ENCODE assay signal across 8 cellular contexts in the genomic region with DNA sequence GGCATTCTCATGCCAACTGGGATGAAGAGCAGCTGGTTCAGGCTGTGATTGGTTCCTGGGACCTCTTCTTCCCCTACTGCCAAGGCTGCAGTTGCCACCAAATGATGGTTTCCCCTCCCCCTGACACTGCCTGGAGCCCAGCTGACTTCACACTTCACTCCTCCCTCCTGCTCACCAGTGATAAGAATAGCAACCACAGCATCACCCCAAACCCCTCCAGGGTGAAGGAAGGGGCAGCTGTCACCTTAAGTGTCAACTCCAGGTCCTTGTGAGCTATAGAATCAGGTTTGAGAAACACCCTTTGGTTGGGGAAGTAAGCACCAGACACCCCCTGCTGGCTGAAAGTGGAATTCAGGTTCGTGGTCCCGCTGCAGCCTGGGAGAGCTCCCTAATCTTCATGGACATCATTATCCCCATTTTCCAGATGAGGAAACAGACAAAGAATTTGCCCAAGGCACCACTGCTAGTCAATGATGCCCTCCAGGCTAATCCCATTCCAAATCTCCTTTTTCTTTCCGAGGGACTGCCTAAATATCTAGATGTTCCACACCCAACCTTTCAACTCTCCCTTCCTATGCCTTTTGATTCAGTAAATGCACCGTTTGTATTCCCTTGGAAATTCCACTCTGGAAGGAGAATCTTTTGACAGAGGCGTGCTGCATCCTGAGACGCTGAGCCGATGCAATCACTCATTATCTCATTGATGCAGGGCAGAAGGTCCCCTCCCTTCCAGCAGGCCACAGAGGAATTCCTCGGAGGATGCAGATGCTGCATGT. TPM values are rescaled to one million over a fixed set of nuclear protein-coding genes. Genes with fewer than 3 reads are reported as not detected.
DNase-seq lines count a peak whose midpoint lies in the region; ATAC-seq and TF ChIP-seq lines count a peak whose summit lies in the region.

No MANE protein-coding gene starts in this region.

- peaks cover 10 to 41% of the 10 kb centered on the region in 2 donors for H3K27me3 Mint-ChIP-seq in effector memory CD8-positive, alpha-beta T cell
- H3K27me3 Mint-ChIP-seq in stimulated activated naive B cell treated with anti-CD40 and anti-IgM and Interleukin-4, amounts not matched to agents 10 μg/mL and 1 μg/mL and 100 μg/mL, for 72 hours: peaks cover 19 to 29% of the 10 kb centered on the region in 2 donors

- no peaks in the 10 kb centered on the region for H3K4me1 ChIP-seq in mucosa of descending colon (ENCODE audit: low read depth)

- DNase-seq in GM13976 (ENCODE audit: low spot score) (peak; percentile 57), NCI-H1105 (lab: John Stamatoyannopoulos, UW) (peak; percentile 5), mucosa of descending colon (peak in 2 of 3 donors; percentile 53 to 70), 8988T (no peak), SHP77 treated with DMSO at 0.1 percent for 48 hours (lab: John Stamatoyannopoulos, UW) (no peak)
- DNase-seq in activated CD4-positive, alpha-beta T cell treated with anti-CD3 and anti-CD28 coated beads, Interleukin-2, amount 50 U/mL, for 1 hour: peak; percentile 51
- DNase-seq in effector memory CD8-positive, alpha-beta T cell: peak; percentile 60 to 73 (median 62)
- peak; percentile 4 for DNase-seq in stimulated activated naive B cell treated with anti-CD40 and anti-IgM and Interleukin-4, amounts not matched to agents 10 μg/mL and 1 μg/mL and 100 μg/mL, for 72 hours

- H3K9me3 Mint-ChIP-seq in effector memory CD8-positive, alpha-beta T cell: no peaks in the 10 kb centered on the region
- H3K9me3 Mint-ChIP-seq in stimulated activated naive B cell treated with anti-CD40 and anti-IgM and Interleukin-4, amounts not matched to agents 10 μg/mL and 1 μg/mL and 100 μg/mL, for 72 hours: peaks cover 0 to 3% of the 10 kb centered on the region in 2 donors

- ATAC-seq in effector memory CD8-positive, alpha-beta T cell (replicated peaks): peak; percentile 98
- peak; percentile 45 for ATAC-seq in mucosa of descending colon
- peak; percentile 59 to 61 for ATAC-seq in stimulated activated naive B cell treated with anti-CD40 and anti-IgM and Interleukin-4, amounts not matched to agents 10 μg/mL and 1 μg/mL and 100 μg/mL, for 72 hours (replicated peaks)

- peak overlapping the region; percentile 43 to 59 for H3K4me3 Mint-ChIP-seq in effector memory CD8-positive, alpha-beta T cell
- no peak overlapping the region for H3K4me3 Mint-ChIP-seq in stimulated activated naive B cell treated with anti-CD40 and anti-IgM and Interleukin-4, amounts not matched to agents 10 μg/mL and 1 μg/mL and 100 μg/mL, for 72 hours

- in situ Hi-C loops in GM13976 (cut with MboI; ENCODE audit: low sequenced_read_pairs, unreplicated experiment): no loop called here

- TF ChIP-seq CTCF in GM13976 (IDR thresholded peaks at IDR 0.05; ENCODE audit: borderline replicate concordance, control extremely low read depth, extremely low read depth, insufficient read depth, missing control alignments) (peak; percentile 38), mucosa of descending colon (IDR thresholded peaks at IDR 0.05) (peak; percentile 59)

- no peaks in the 10 kb centered on the region for H3K36me3 ChIP-seq in mucosa of descending colon (ENCODE audit: low read depth)

- H3K4me1 Mint-ChIP-seq in effector memory CD8-positive, alpha-beta T cell (ENCODE audit: low read depth in 2 of 2): peaks cover 12 to 16% of the 10 kb centered on the region in 2 donors
- peaks cover 0 to 4% of the 10 kb centered on the region in 2 donors for H3K4me1 Mint-ChIP-seq in stimulated activated naive B cell treated with anti-CD40 and anti-IgM and Interleukin-4, amounts not matched to agents 10 μg/mL and 1 μg/mL and 100 μg/mL, for 72 hours

- H3K4me3 ChIP-seq in mucosa of descending colon: no peak overlapping the region

- no peaks in the 10 kb centered on the region for H3K9me3 ChIP-seq in mucosa of descending colon

- H3K27ac Mint-ChIP-seq in effector memory CD8-positive, alpha-beta T cell: peak overlapping the region; percentile 20 to 69
- H3K27ac Mint-ChIP-seq in stimulated activated naive B cell treated with anti-CD40 and anti-IgM and Interleukin-4, amounts not matched to agents 10 μg/mL and 1 μg/mL and 100 μg/mL, for 72 hours: no peak overlapping the region

- H3K36me3 Mint-ChIP-seq in effector memory CD8-positive, alpha-beta T cell (ENCODE audit: insufficient read depth): peaks cover 6% of the 10 kb centered on the region
- H3K36me3 Mint-ChIP-seq in stimulated activated naive B cell treated with anti-CD40 and anti-IgM and Interleukin-4, amounts not matched to agents 10 μg/mL and 1 μg/mL and 100 μg/mL, for 72 hours: no peaks in the 10 kb centered on the region

- intact Hi-C loops in mucosa of descending colon (cut with DNase I, micrococcal nuclease): no loop called here

RNA-seq across cellular contexts. Expression of a gene that starts 50.5 kb away (rescaled TPM):
- 10 to 100 TPM; 53.7 to 68.8 (median 68.5) TPM for total RNA-seq in mucosa of descending colon

Comparison
In these comparisons a context has a peak if more than half of its experiments do, and no peak if none do; other contexts are left out.
1. DNase-seq: peak in GM13976 (single experiment), NCI-H1105 (single experiment), activated CD4-positive, alpha-beta T cell treated with anti-CD3 and anti-CD28 coated beads, Interleukin-2, amount 50 U/mL, for 1 hour (single experiment), effector memory CD8-positive, alpha-beta T cell (3 of 3), mucosa of descending colon (2 of 3) and stimulated activated naive B cell treated with anti-CD40 and anti-IgM and Interleukin-4, amounts not matched to agents 10 μg/mL and 1 μg/mL and 100 μg/mL, for 72 hours (single experiment); none in 8988T (single experiment) and SHP77 treated with DMSO at 0.1 percent for 48 hours (single experiment).
2. ATAC-seq: peak in every context shown above with its lines; median percentile 98 in effector memory CD8-positive, alpha-beta T cell; 60 in stimulated activated naive B cell treated with anti-CD40 and anti-IgM and Interleukin-4, amounts not matched to agents 10 μg/mL and 1 μg/mL and 100 μg/mL, for 72 hours; 45 in mucosa of descending colon.
3. H3K4me3 Mint-ChIP-seq: peak in effector memory CD8-positive, alpha-beta T cell (2 of 2); none in stimulated activated naive B cell treated with anti-CD40 and anti-IgM and Interleukin-4, amounts not matched to agents 10 μg/mL and 1 μg/mL and 100 μg/mL, for 72 hours (0 of 2).